ENCODE assay signal across 11 cellular contexts in genomic region chr10:110409926-110410325, GRCh38.
DNase-seq lines count a peak whose midpoint lies in the region; ATAC-seq, FAIRE-seq and TF ChIP-seq lines count a peak whose summit lies in the region.
"Had no signal": no experiment of that assay in that cellular context is flagged by ENCODE, and none has a peak within 500 bp of the region (broad histone marks: within the 10 kb centered on the region; RNA-seq: fewer than 3 reads in every experiment).

No MANE protein-coding gene starts in this region.

- no peak overlapping the region for H3K27ac ChIP-seq in K562 (ENCODE audit: extremely low read depth, low read depth, low read length)
- H3K27ac ChIP-seq in neuronal stem cell (replicated peaks; ENCODE audit: low read length): no peak overlapping the region
- H3K27ac ChIP-seq: WERI-Rb-1 had no signal

- no peaks in the 10 kb centered on the region for H3K36me3 ChIP-seq in K562 (ENCODE audit: control insufficient read depth, insufficient read depth, low read length)
- H3K36me3 ChIP-seq in neuronal stem cell (replicated peaks in 1 of 2; ENCODE audit: control insufficient read depth in 2 of 2, insufficient read depth in 2 of 2, low read length in 2 of 2): no peaks in the 10 kb centered on the region
- H3K36me3 ChIP-seq: WERI-Rb-1 had no signal

- no peak overlapping the region for H2AK5ac ChIP-seq in neuronal stem cell (ENCODE audit: low read depth, low read length)

- H3K4me3 Mint-ChIP-seq in stimulated activated naive CD8-positive, alpha-beta T cell treated with anti-CD3 and anti-CD28 coated beads, Interleukin-15, Interleukin-2, amounts not matched to agents 100 ng/mL and 50 ng/mL, for 24 hours: no peak overlapping the region
- H3K4me3 Mint-ChIP-seq in stimulated activated naive CD8-positive, alpha-beta T cell treated with anti-CD3 and anti-CD28 coated beads, Interleukin-15, amount 100 ng/mL, for 72 hours: no peak overlapping the region

- H4K8ac ChIP-seq in neuronal stem cell (ENCODE audit: low read depth, low read length): no peak overlapping the region

- 33% methylated on average over 4 of the region's 4 CpGs for WGBS in K562 (ENCODE audit: insufficient coverage, low coverage, missing lambda C conversion rate)
- no CpG with 5 or more reads among the region's 4 CpGs for WGBS in neuronal stem cell (ENCODE audit: extremely low coverage in 2 of 2, insufficient read length in 2 of 2, insufficient replicate concordance in 1 of 2), 2 donors

- H3K79me2 ChIP-seq in K562 (ENCODE audit: control insufficient read depth, insufficient read depth, low read length): no peaks in the 10 kb centered on the region

- H4K20me1 ChIP-seq in K562 (replicated peaks; ENCODE audit: control insufficient read depth, insufficient read depth, low read length): no peaks in the 10 kb centered on the region

- H3K27ac Mint-ChIP-seq in stimulated activated naive CD8-positive, alpha-beta T cell treated with anti-CD3 and anti-CD28 coated beads, Interleukin-15, Interleukin-2, amounts not matched to agents 100 ng/mL and 50 ng/mL, for 24 hours: peak overlapping the region; percentile 15
- H3K27ac Mint-ChIP-seq in stimulated activated naive CD8-positive, alpha-beta T cell treated with anti-CD3 and anti-CD28 coated beads, Interleukin-15, amount 100 ng/mL, for 72 hours: no peak overlapping the region

- peaks cover 2 to 24% of the 10 kb centered on the region in 2 experiments; a peak in 4 of 5 replicates for H3K4me1 ChIP-seq in K562 (replicated peaks in 1 of 2; ENCODE audit: control insufficient read depth in 2 of 2, insufficient read depth in 2 of 2, low read length in 2 of 2)
- H3K4me1 ChIP-seq in neuronal stem cell (ENCODE audit: control insufficient read depth in 2 of 2, insufficient read depth in 1 of 2, low read depth in 1 of 2, low read length in 2 of 2): peaks cover 0 to 7% of the 10 kb centered on the region in 2 donors

- no peak for FAIRE-seq in K562 (lab: Jason Lieb, UNC)

- H3K36me3 Mint-ChIP-seq in stimulated activated naive CD8-positive, alpha-beta T cell treated with anti-CD3 and anti-CD28 coated beads, Interleukin-15, Interleukin-2, amounts not matched to agents 100 ng/mL and 50 ng/mL, for 24 hours (ENCODE audit: low read depth): no peaks in the 10 kb centered on the region

- CTCF ChIA-PET in K562 (lab: Yijun Ruan, JAX; ENCODE audit: low intra/inter-chr PET ratio): no interaction called here

- TF ChIP-seq RAD21 in K562 (CRISPR knock-in tag; conservative IDR thresholded peaks at IDR 0.05 in 1 of 2, IDR thresholded peaks at IDR 0.05 in 1 of 2): no peak

- H3K4me3 ChIP-seq in K562 (no peak overlapping the region), neuronal stem cell (ENCODE audit: low read length in 2 of 2) (no peak overlapping the region)
- H3K4me3 ChIP-seq: skin epidermis had no signal

- H3K27me3 Mint-ChIP-seq in stimulated activated naive CD8-positive, alpha-beta T cell treated with anti-CD3 and anti-CD28 coated beads, Interleukin-15, Interleukin-2, amounts not matched to agents 100 ng/mL and 50 ng/mL, for 24 hours: peaks cover 3% of the 10 kb centered on the region
- peaks cover 15% of the 10 kb centered on the region for H3K27me3 Mint-ChIP-seq in stimulated activated naive CD8-positive, alpha-beta T cell treated with anti-CD3 and anti-CD28 coated beads, Interleukin-15, amount 100 ng/mL, for 72 hours

- no peak for TF ChIP-seq EP300 in K562 (IDR thresholded peaks at IDR 0.05; ENCODE audit: low read length)

- no peak overlapping the region for H2BK15ac ChIP-seq in neuronal stem cell (ENCODE audit: low read length)

- TF ChIP-seq POLR2A in K562 (conservative IDR thresholded peaks at IDR 0.05): no peak

- H3K79me1 ChIP-seq in neuronal stem cell (ENCODE audit: low read depth, low read length): no peaks in the 10 kb centered on the region

- no peak overlapping the region for H3K4me2 ChIP-seq in K562 (ENCODE audit: insufficient read depth, low read length)
- H3K4me2 ChIP-seq in neuronal stem cell (ENCODE audit: insufficient read depth, low read length, poor library complexity, severe bottlenecking): no peak overlapping the region

- no peak overlapping the region for H4K91ac ChIP-seq in neuronal stem cell (ENCODE audit: low read depth, low read length, poor library complexity)

- H3K9ac ChIP-seq in K562 (ENCODE audit: insufficient read depth in 1 of 2, low read depth in 2 of 2, low read length in 2 of 2) (peak overlapping the region in 1 of 2 experiments; percentile 10; a peak in 1 of 4 replicates), neuronal stem cell (ENCODE audit: low read depth, low read length, poor library complexity) (no peak overlapping the region)

- H3K9me3 Mint-ChIP-seq in stimulated activated naive CD8-positive, alpha-beta T cell treated with anti-CD3 and anti-CD28 coated beads, Interleukin-15, Interleukin-2, amounts not matched to agents 100 ng/mL and 50 ng/mL, for 24 hours: no peaks in the 10 kb centered on the region
- H3K9me3 Mint-ChIP-seq in stimulated activated naive CD8-positive, alpha-beta T cell treated with anti-CD3 and anti-CD28 coated beads, Interleukin-15, amount 100 ng/mL, for 72 hours: no peaks in the 10 kb centered on the region

- no peak for TF ChIP-seq CTCF in K562 (IDR thresholded peaks at IDR 0.05 in 2 of 3, conservative IDR thresholded peaks at IDR 0.05 in 1 of 3; ENCODE audit: insufficient read depth in 2 of 3, low read depth in 1 of 3, low read length in 3 of 3)

- no peak overlapping the region for H2BK5ac ChIP-seq in neuronal stem cell (ENCODE audit: low read length)

- H3K4ac ChIP-seq in neuronal stem cell (ENCODE audit: low read length): no peak overlapping the region

- H3K9me1 ChIP-seq in K562 (ENCODE audit: control insufficient read depth, insufficient read depth, low read length): no peaks in the 10 kb centered on the region

- H2AFZ ChIP-seq in K562 (ENCODE audit: low read depth, low read length) (peak overlapping the region; percentile 76), neuronal stem cell (ENCODE audit: low read length) (no peak overlapping the region)

- no peak overlapping the region for H2BK120ac ChIP-seq in neuronal stem cell (ENCODE audit: low read depth, low read length)

- in situ Hi-C loops in K562 (cut with MboI): no loop called here

- POLR2A ChIA-PET in K562 (lab: Yijun Ruan, JAX): interaction anchor here (0.6 kb wide), 1 partner anchor 105 kb away, joined by 5 read pairs; the partner anchor contains the start of gene SMNDC1

- no peak for DNase-seq in stimulated activated naive CD8-positive, alpha-beta T cell treated with anti-CD3 and anti-CD28 coated beads, Interleukin-15, amount 100 ng/mL, for 72 hours
- DNase-seq in K562 (ENCODE audit: extremely low read depth in 1 of 4, low spot score in 3 of 4) (no peak), NCI-H1436 (lab: John Stamatoyannopoulos, UW) (no peak), neuronal stem cell (ENCODE audit: low spot score) (no peak)
- DNase-seq: NCI-H1436 treated with DMSO at 0.1 percent for 48 hours, WERI-Rb-1 had no signal

- H3K27me3 ChIP-seq in K562 (ENCODE audit: control insufficient read depth in 2 of 2, insufficient read depth in 2 of 2, low read length in 2 of 2) (peaks cover 0 to 1% of the 10 kb centered on the region in 2 experiments; a peak in 2 of 5 replicates), neuronal stem cell (ENCODE audit: control insufficient read depth in 3 of 3, insufficient read depth in 3 of 3, low read depth in 1 of 3, low read length in 3 of 3) (peaks cover 0 to 12% (median 0%) of the 10 kb centered on the region in 3 experiments)

- H3K23ac ChIP-seq in neuronal stem cell (ENCODE audit: low read depth, low read length, poor library complexity): no peak overlapping the region

- no peak for ATAC-seq in stimulated activated naive CD8-positive, alpha-beta T cell treated with anti-CD3 and anti-CD28 coated beads, Interleukin-15, amount 100 ng/mL, for 72 hours
- ATAC-seq in HG03139 (IDR thresholded peaks at IDR 0.05; ENCODE audit: unreplicated experiment) (peak; percentile 35), K562 (peak; percentile 56), HG03457 (IDR thresholded peaks at IDR 0.05; ENCODE audit: unreplicated experiment) (no peak)
- no peak for ATAC-seq in activated CD4-positive, CD25-positive, alpha-beta regulatory T cell treated with anti-CD3 and anti-CD28 coated beads, Interleukin-2, amount 50 U/mL, for 24 hours

- H3K14ac ChIP-seq in neuronal stem cell (ENCODE audit: low read length): no peak overlapping the region

- intact Hi-C loops in K562 (cut with micrococcal nuclease): no loop called here

- H3K4me1 Mint-ChIP-seq in stimulated activated naive CD8-positive, alpha-beta T cell treated with anti-CD3 and anti-CD28 coated beads, Interleukin-15, Interleukin-2, amounts not matched to agents 100 ng/mL and 50 ng/mL, for 24 hours (ENCODE audit: low read depth): peaks cover 70% of the 10 kb centered on the region
- H3K4me1 Mint-ChIP-seq in stimulated activated naive CD8-positive, alpha-beta T cell treated with anti-CD3 and anti-CD28 coated beads, Interleukin-15, amount 100 ng/mL, for 72 hours: peaks cover 47% of the 10 kb centered on the region

- H3K9me3 ChIP-seq in K562 (replicated peaks; ENCODE audit: control insufficient read depth, insufficient read depth, low read depth, low read length) (no peaks in the 10 kb centered on the region), neuronal stem cell (replicated peaks in 1 of 2; ENCODE audit: control insufficient read depth in 2 of 2, insufficient read depth in 1 of 2, low read depth in 1 of 2, low read length in 2 of 2) (no peaks in the 10 kb centered on the region)

- no peak overlapping the region for H2BK12ac ChIP-seq in neuronal stem cell (ENCODE audit: low read length)

- BruUV-seq in K562 (replicated peaks; lab: Mats Ljungman, UMichigan): no TSS peak

- no peak overlapping the region for H3K18ac ChIP-seq in neuronal stem cell (ENCODE audit: low read length)

TF ChIP-seq in K562, 482 proteins besides CTCF, POLR2A, EP300 and RAD21 (continues in another document):
- TF ChIP-seq, protein P1, sequence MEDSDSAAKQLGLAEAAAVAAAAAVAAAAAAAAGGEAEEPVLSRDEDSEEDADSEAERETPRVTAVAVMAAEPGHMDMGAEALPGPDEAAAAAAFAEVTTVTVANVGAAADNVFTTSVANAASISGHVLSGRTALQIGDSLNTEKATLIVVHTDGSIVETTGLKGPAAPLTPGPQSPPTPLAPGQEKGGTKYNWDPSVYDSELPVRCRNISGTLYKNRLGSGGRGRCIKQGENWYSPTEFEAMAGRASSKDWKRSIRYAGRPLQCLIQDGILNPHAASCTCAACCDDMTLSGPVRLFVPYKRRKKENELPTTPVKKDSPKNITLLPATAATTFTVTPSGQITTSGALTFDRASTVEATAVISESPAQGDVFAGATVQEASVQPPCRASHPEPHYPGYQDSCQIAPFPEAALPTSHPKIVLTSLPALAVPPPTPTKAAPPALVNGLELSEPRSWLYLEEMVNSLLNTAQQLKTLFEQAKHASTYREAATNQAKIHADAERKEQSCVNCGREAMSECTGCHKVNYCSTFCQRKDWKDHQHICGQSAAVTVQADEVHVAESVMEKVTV (CRISPR knock-in tag; IDR thresholded peaks at IDR 0.05): no peak
- peak; percentile 27; the same call in 1 of the 2 replicates for TF ChIP-seq ZFX (CRISPR knock-in tag; IDR thresholded peaks at IDR 0.05)

Comparison
In these comparisons a context has a peak if more than half of its experiments do, and no peak if none do; other contexts are left out.
1. ATAC-seq: peak in HG03139 (single experiment) and K562 (single experiment); none in stimulated activated naive CD8-positive, alpha-beta T cell treated with anti-CD3 and anti-CD28 coated beads, Interleukin-15, amount 100 ng/mL, for 72 hours (single experiment), HG03457 (single experiment) and activated CD4-positive, CD25-positive, alpha-beta regulatory T cell treated with anti-CD3 and anti-CD28 coated beads, Interleukin-2, amount 50 U/mL, for 24 hours (0 of 2).